15 cellular contexts compared by ENCODE assay signal in genomic region chr3:112093180-112093522, GRCh38. TPM values are rescaled to one million over a fixed set of nuclear protein-coding genes. Genes with fewer than 3 reads are reported as not detected.
DNase-seq lines count a peak whose midpoint lies in the region; ATAC-seq, FAIRE-seq and TF ChIP-seq lines count a peak whose summit lies in the region.
"Had no signal": no experiment of that assay in that cellular context is flagged by ENCODE, and none has a peak within 500 bp of the region (broad histone marks: within the 10 kb centered on the region; RNA-seq: fewer than 3 reads in every experiment).

No MANE protein-coding gene starts in this region.

- SMC1A ChIA-PET in GM12878 (lab: Charles Lee; ENCODE audit: uncharacterized antibody, unreplicated experiment) = interaction anchor here (1.7 kb wide), 1 partner anchor 45 kb away, joined by 4 read pairs; no protein-coding TSS in a partner anchor

- TF ChIP-seq POLR2A in GM12878 (IDR thresholded peaks at IDR 0.05; ENCODE audit: low read depth, low read length) = no peak

- FAIRE-seq in GM12878 (lab: Jason Lieb, UNC) = no peak

- no peaks in the 10 kb centered on the region for H4K20me1 ChIP-seq in GM12878 (ENCODE audit: control insufficient read depth, insufficient read depth)

- no peak for TF ChIP-seq CTCF in GM12878 (IDR thresholded peaks at IDR 0.05 in 2 of 3, conservative IDR thresholded peaks at IDR 0.05 in 1 of 3; ENCODE audit: control insufficient read depth in 2 of 3, extremely low read depth in 1 of 3, insufficient read depth in 1 of 3, low read depth in 3 of 3, low read length in 3 of 3)

- H3K9me3 Mint-ChIP-seq in activated naive CD4-positive, alpha-beta T cell treated with anti-CD3 and anti-CD28 coated beads, Interleukin-2, amount 50 U/mL, for 24 hours = no peaks in the 10 kb centered on the region
- no peaks in the 10 kb centered on the region for H3K9me3 Mint-ChIP-seq in activated naive CD4-positive, alpha-beta T cell treated with anti-CD3 and anti-CD28 coated beads for 36 hours
- H3K9me3 Mint-ChIP-seq: natural killer cell treated with Interleukin-12 subunit alpha and Interleukin-12 subunit beta and Interleukin-15 and Interleukin-18, amount 100 ng/mL, for 72 hours had no signal

- H3K27me3 ChIP-seq in GM12878 (replicated peaks in 1 of 2; ENCODE audit: control insufficient read depth in 2 of 2, insufficient read depth in 2 of 2, low read length in 1 of 2) = peaks cover 0 to 2% of the 10 kb centered on the region in 2 experiments; a peak in 1 of 4 replicates
- H3K27me3 ChIP-seq in thymus (ENCODE audit: control insufficient read depth, insufficient read depth) = no peaks in the 10 kb centered on the region

- H3K9ac ChIP-seq in GM12878 (ENCODE audit: control insufficient read depth, insufficient read depth, low read length) = no peak overlapping the region

- BruUV-seq in GM12878 (replicated peaks; lab: Mats Ljungman, UMichigan) = no TSS peak

- no peak for TF ChIP-seq RAD21 in GM12878 (IDR thresholded peaks at IDR 0.05; ENCODE audit: insufficient read depth, low read depth, low read length)

- peaks cover 11% of the 10 kb centered on the region for H3K4me1 ChIP-seq in GM12878 (ENCODE audit: control insufficient read depth, insufficient read depth, low read length)
- peaks cover 16% of the 10 kb centered on the region for H3K4me1 ChIP-seq in mesodermal cell (ENCODE audit: control insufficient read depth, insufficient read depth, low read length, poor library complexity, severe bottlenecking)
- H3K4me1 ChIP-seq in thymus (ENCODE audit: control insufficient read depth, insufficient read depth, low read length) = peaks cover 27% of the 10 kb centered on the region

- no peak for TF ChIP-seq EP300 in GM12878 (IDR thresholded peaks at IDR 0.05; ENCODE audit: borderline replicate concordance in 1 of 2, control insufficient read depth in 1 of 2, low read depth in 2 of 2, low read length in 2 of 2)

- H3K36me3 Mint-ChIP-seq in activated naive CD4-positive, alpha-beta T cell treated with anti-CD3 and anti-CD28 coated beads, Interleukin-2, amount 50 U/mL, for 24 hours = no peaks in the 10 kb centered on the region
- H3K36me3 Mint-ChIP-seq in activated naive CD4-positive, alpha-beta T cell treated with anti-CD3 and anti-CD28 coated beads for 36 hours (ENCODE audit: low read depth) = no peaks in the 10 kb centered on the region
- H3K36me3 Mint-ChIP-seq: natural killer cell treated with Interleukin-12 subunit alpha and Interleukin-12 subunit beta and Interleukin-15 and Interleukin-18, amount 100 ng/mL, for 72 hours had no signal

- CTCF ChIA-PET in activated naive CD4-positive, alpha-beta T cell treated with anti-CD3 and anti-CD28 coated beads for 36 hours (lab: Charles Lee) = no interaction called here
- CTCF ChIA-PET in GM12878 (lab: Yijun Ruan, JAX) = interaction anchor here (2.0 kb wide), 1 partner anchor 201 kb away, joined by 4 read pairs; the partner anchor contains the start of gene SLC9C1

- DNase-seq in activated naive CD4-positive, alpha-beta T cell treated with anti-CD3 and anti-CD28 coated beads for 36 hours = no peak
- DNase-seq in GM12878 (ENCODE audit: low read depth, low spot score) (no peak), NOMO-1 treated with dmso at 0.1 percent for 144 hours (lab: John Stamatoyannopoulos, UW; ENCODE audit: unreplicated experiment) (no peak)
- DNase-seq: activated CD4-positive, CD25-positive, alpha-beta regulatory T cell; anterior cingulate cortex; DMS 273 treated with DMSO at 0.1 percent for 48 hours; NCI-H187 had no signal

- no peaks in the 10 kb centered on the region for H3K27me3 Mint-ChIP-seq in activated naive CD4-positive, alpha-beta T cell treated with anti-CD3 and anti-CD28 coated beads, Interleukin-2, amount 50 U/mL, for 24 hours
- peaks cover 1% of the 10 kb centered on the region for H3K27me3 Mint-ChIP-seq in activated naive CD4-positive, alpha-beta T cell treated with anti-CD3 and anti-CD28 coated beads for 36 hours (ENCODE audit: low read depth)

- peak overlapping the region; percentile 26; the same call in 1 of the 2 replicates for H3K4me2 ChIP-seq in GM12878 (ENCODE audit: control insufficient read depth, insufficient read depth)

- H3K36me3 ChIP-seq in GM12878 (ENCODE audit: control insufficient read depth in 2 of 2, insufficient read depth in 2 of 2, low read length in 1 of 2) (no peaks in the 10 kb centered on the region), mesodermal cell (ENCODE audit: control insufficient read depth, insufficient read depth, low read length) (peaks cover 12% of the 10 kb centered on the region), thymus (ENCODE audit: control insufficient read depth, insufficient read depth) (no peaks in the 10 kb centered on the region)

- no peak overlapping the region for H3K4me3 ChIP-seq in GM12878
- no peak overlapping the region for H3K4me3 ChIP-seq in mesodermal cell (ENCODE audit: extremely low read depth, insufficient read depth, low read length, poor library complexity, severe bottlenecking)
- no peak overlapping the region for H3K4me3 ChIP-seq in thymus (ENCODE audit: low read length)
- H3K4me3 ChIP-seq: SK-N-MC had no signal

- H3K79me2 ChIP-seq in GM12878 (ENCODE audit: control insufficient read depth, insufficient read depth, low read length) = no peaks in the 10 kb centered on the region

- H2AFZ ChIP-seq in GM12878 (ENCODE audit: control insufficient read depth, low read depth, low read length) = peak overlapping the region; percentile 51

- H3K4me1 Mint-ChIP-seq in activated naive CD4-positive, alpha-beta T cell treated with anti-CD3 and anti-CD28 coated beads, Interleukin-2, amount 50 U/mL, for 24 hours = peaks cover 25% of the 10 kb centered on the region
- H3K4me1 Mint-ChIP-seq in activated naive CD4-positive, alpha-beta T cell treated with anti-CD3 and anti-CD28 coated beads for 36 hours (ENCODE audit: low read depth) = peaks cover 23% of the 10 kb centered on the region

- ATAC-seq in GM12878 (no peak), HG02884 (IDR thresholded peaks at IDR 0.05; ENCODE audit: unreplicated experiment) (no peak), HG02885 (IDR thresholded peaks at IDR 0.05; ENCODE audit: poor library complexity, unreplicated experiment) (no peak)
- ATAC-seq: natural killer cell treated with Interleukin-12 subunit alpha and Interleukin-12 subunit beta and Interleukin-15 and Interleukin-18, amount 100 ng/mL, for 72 hours had no signal

- in situ Hi-C loops in GM12878 (cut with MboI) = no loop called here

- H3K27ac ChIP-seq in GM12878 (ENCODE audit: control insufficient read depth, insufficient read depth) = no peak overlapping the region
- peak overlapping the region; percentile 54 for H3K27ac ChIP-seq in mesodermal cell (ENCODE audit: low read depth, low read length, severe bottlenecking)
- H3K27ac ChIP-seq in thymus (ENCODE audit: low read depth) = peak overlapping the region; percentile 53
- H3K27ac ChIP-seq: SK-N-MC had no signal

- peak overlapping the region; percentile 1 for H3K27ac Mint-ChIP-seq in activated naive CD4-positive, alpha-beta T cell treated with anti-CD3 and anti-CD28 coated beads, Interleukin-2, amount 50 U/mL, for 24 hours
- no peak overlapping the region for H3K27ac Mint-ChIP-seq in activated naive CD4-positive, alpha-beta T cell treated with anti-CD3 and anti-CD28 coated beads for 36 hours
- H3K27ac Mint-ChIP-seq: natural killer cell treated with Interleukin-12 subunit alpha and Interleukin-12 subunit beta and Interleukin-15 and Interleukin-18, amount 100 ng/mL, for 72 hours had no signal

- no peak overlapping the region for H3K4me3 Mint-ChIP-seq in activated naive CD4-positive, alpha-beta T cell treated with anti-CD3 and anti-CD28 coated beads, Interleukin-2, amount 50 U/mL, for 24 hours
- no peak overlapping the region for H3K4me3 Mint-ChIP-seq in activated naive CD4-positive, alpha-beta T cell treated with anti-CD3 and anti-CD28 coated beads for 36 hours
- H3K4me3 Mint-ChIP-seq: natural killer cell treated with Interleukin-12 subunit alpha and Interleukin-12 subunit beta and Interleukin-15 and Interleukin-18, amount 100 ng/mL, for 72 hours had no signal

- RAD21 ChIA-PET in GM12878 (lab: Charles Lee; ENCODE audit: unreplicated experiment) = interaction anchor here (1.2 to 1.3 kb wide), 2 partner anchors 18 to 80 kb away, joined by 3 to 4 read pairs; no protein-coding TSS in a partner anchor

- POLR2A ChIA-PET in GM12878 (lab: Charles Lee) = no interaction called here

- intact Hi-C loops in activated naive CD4-positive, alpha-beta T cell treated with anti-CD3 and anti-CD28 coated beads for 36 hours (cut with micrococcal nuclease) = no loop called here
- intact Hi-C loops in GM12878 (cut with micrococcal nuclease; ENCODE audit: unreplicated experiment) = no loop called here

- no peaks in the 10 kb centered on the region for H3K9me3 ChIP-seq in GM12878 (replicated peaks; ENCODE audit: control insufficient read depth, insufficient read depth, low read length)
- no peaks in the 10 kb centered on the region for H3K9me3 ChIP-seq in mesodermal cell (ENCODE audit: control insufficient read depth, low read length)
- no peaks in the 10 kb centered on the region for H3K9me3 ChIP-seq in thymus (ENCODE audit: control insufficient read depth)

RNA-seq across cellular contexts. Expression of gene C3orf52, which starts 7.0 kb away (rescaled TPM):
- total RNA-seq in activated naive CD4-positive, alpha-beta T cell treated with anti-CD3 and anti-CD28 coated beads for 36 hours = 1 to 10 TPM; 3.1 to 3.8 TPM
- total RNA-seq in GM12878 (2013; cell fraction: nucleolus; rRNA removed) = 52.9 TPM in 2 replicates
- total RNA-seq in GM12878 (2014; rRNA removed) (0.45 and 0.71 TPM in 2 replicates), GM12878 (2014; rRNA removed; fragmentation: Illumina TruSeq; extraction: Trizol) (0.54 and 0.55 TPM in 2 replicates), GM12878 (2021) (0.15 and 0.19 TPM in 2 replicates)
- polyA plus RNA-seq in GM12878 (2011; ENCODE audit: low read depth) = 2.1 TPM
- polyA plus RNA-seq in GM12878 (2011; rRNA removed) (1.9 and 2.3 TPM in 2 replicates), GM12878 (2014; fragmentation: Illumina TruSeq; extraction: Trizol) (0.21 and 0.29 TPM in 2 replicates), GM12878 (2014; fragmentation: Nextera tagmentation; extraction: Ambion mirVana) (1 to 10 TPM in 1 of 2 experiments, under 1 TPM in 1; 0.93 to 1.1 TPM), GM12878 (2014; rRNA removed) (0.24 and 0.53 TPM in 2 replicates), GM12878 (2016; fragmentation: Nextera tagmentation; extraction: Ambion mirVana) (1 to 10 TPM; 1.8 TPM), thymus (5.8 TPM)
- 0.80 and 1.2 TPM in 2 replicates for polyA plus RNA-seq in GM12878 (2011; cell fraction: cytosol; rRNA removed)
- polyA plus RNA-seq in GM12878 (2011; cell fraction: nucleus; rRNA removed) = 2.3 and 4.2 TPM in 2 replicates
- 2.4 and 4.8 TPM in 2 replicates for polyA plus RNA-seq in GM12878 (2012)
- 4.0 and 7.6 TPM in 2 replicates for polyA minus RNA-seq in GM12878 (2011; rRNA and poly(A)+ RNA removed)
- polyA minus RNA-seq in GM12878 (2011; cell fraction: cytosol; rRNA and poly(A)+ RNA removed) = 0.67 and 0.94 TPM in 2 replicates
- 9.3 and 9.6 TPM in 2 replicates for polyA minus RNA-seq in GM12878 (2011; cell fraction: nucleus; rRNA and poly(A)+ RNA removed)
- polyA plus RNA-seq in mesodermal cell (2013, experiment 1 of 2) = 6.0 TPM
- 6.0 TPM for polyA plus RNA-seq in mesodermal cell (2013, experiment 2 of 2)

RNA-seq across cellular contexts. Expression of gene GCSAM, which starts 39.9 kb away (rescaled TPM):
- total RNA-seq in activated naive CD4-positive, alpha-beta T cell treated with anti-CD3 and anti-CD28 coated beads for 36 hours = 10 to 100 TPM; 14.5 to 14.6 TPM
- total RNA-seq in GM12878 (2013; cell fraction: nucleolus; rRNA removed) = 169 and 182 TPM in 2 replicates
- 88.3 and 106 TPM in 2 replicates for total RNA-seq in GM12878 (2014; rRNA removed)
- total RNA-seq in GM12878 (2014; rRNA removed; fragmentation: Illumina TruSeq; extraction: Trizol) = 101 and 110 TPM in 2 replicates
- total RNA-seq in GM12878 (2021) = 81.5 and 100 TPM in 2 replicates
- 153 TPM for polyA plus RNA-seq in GM12878 (2011; ENCODE audit: low read depth)
- 407 and 443 TPM in 2 replicates for polyA plus RNA-seq in GM12878 (2011; rRNA removed)
- 232 and 305 TPM in 2 replicates for polyA plus RNA-seq in GM12878 (2011; cell fraction: cytosol; rRNA removed)
- 125 and 223 TPM in 2 replicates for polyA plus RNA-seq in GM12878 (2011; cell fraction: nucleus; rRNA removed)
- polyA plus RNA-seq in GM12878 (2012) = 108 and 227 TPM in 2 replicates
- polyA plus RNA-seq in GM12878 (2014; fragmentation: Illumina TruSeq; extraction: Trizol) = 204 and 282 TPM in 2 replicates
- polyA plus RNA-seq in GM12878 (2014; fragmentation: Nextera tagmentation; extraction: Ambion mirVana) = 100 to 1,000 TPM; 127 to 168 TPM
- polyA plus RNA-seq in GM12878 (2014; rRNA removed) = 99.5 and 114 TPM in 2 replicates
- 10 to 100 TPM; 85.4 to 89.0 TPM for polyA plus RNA-seq in GM12878 (2016; fragmentation: Nextera tagmentation; extraction: Ambion mirVana)
- 212 and 219 TPM in 2 replicates for polyA minus RNA-seq in GM12878 (2011; rRNA and poly(A)+ RNA removed)
- 54.7 and 59.2 TPM in 2 replicates for polyA minus RNA-seq in GM12878 (2011; cell fraction: cytosol; rRNA and poly(A)+ RNA removed)
- 48.6 and 51.3 TPM in 2 replicates for polyA minus RNA-seq in GM12878 (2011; cell fraction: nucleus; rRNA and poly(A)+ RNA removed)
- not detected for polyA plus RNA-seq in mesodermal cell (2013, experiment 1 of 2)
- polyA plus RNA-seq in mesodermal cell (2013, experiment 2 of 2) = not detected
- polyA plus RNA-seq in thymus = 18.0 TPM

RNA-seq across cellular contexts. Expression of gene TMPRSS7, which starts 58.6 kb away (rescaled TPM):
- not detected for total RNA-seq in activated naive CD4-positive, alpha-beta T cell treated with anti-CD3 and anti-CD28 coated beads for 36 hours
- not detected in 2 replicates for total RNA-seq in GM12878 (2013; cell fraction: nucleolus; rRNA removed)
- total RNA-seq in GM12878 (2014; rRNA removed) (not detected in 2 replicates), GM12878 (2014; rRNA removed; fragmentation: Illumina TruSeq; extraction: Trizol) (not detected in 2 replicates), GM12878 (2021) (not detected in 2 replicates)
- polyA plus RNA-seq in GM12878 (2011; ENCODE audit: low read depth) = not detected
- polyA plus RNA-seq in GM12878 (2011; rRNA removed) (not detected in 2 replicates), GM12878 (2014; fragmentation: Illumina TruSeq; extraction: Trizol) (not detected in 2 replicates), GM12878 (2014; fragmentation: Nextera tagmentation; extraction: Ambion mirVana) (under 1 TPM in 1 of 2 experiments, not detected in 1; 0.03 TPM), GM12878 (2014; rRNA removed) (not detected in 2 replicates), GM12878 (2016; fragmentation: Nextera tagmentation; extraction: Ambion mirVana) (not detected), thymus (0.05 TPM)
- not detected in 2 replicates for polyA plus RNA-seq in GM12878 (2011; cell fraction: cytosol; rRNA removed)
- polyA plus RNA-seq in GM12878 (2011; cell fraction: nucleus; rRNA removed) = 0.04 TPM in 1 of 2 replicates, not detected in the other
- polyA plus RNA-seq in GM12878 (2012) = not detected in 2 replicates
- polyA minus RNA-seq in GM12878 (2011; rRNA and poly(A)+ RNA removed) = not detected in 2 replicates
- polyA minus RNA-seq in GM12878 (2011; cell fraction: cytosol; rRNA and poly(A)+ RNA removed) = not detected in 2 replicates
- not detected in 2 replicates for polyA minus RNA-seq in GM12878 (2011; cell fraction: nucleus; rRNA and poly(A)+ RNA removed)
- polyA plus RNA-seq in mesodermal cell (2013, experiment 1 of 2) = not detected
- not detected for polyA plus RNA-seq in mesodermal cell (2013, experiment 2 of 2)
- total RNA-seq: natural killer cell treated with Interleukin-12 subunit alpha and Interleukin-12 subunit beta and Interleukin-15 and Interleukin-18, amount 100 ng/mL, for 72 hours; urinary bladder had no signal
- polyA plus RNA-seq: urinary bladder had no signal

Comparison
In these comparisons a context has a peak if more than half of its experiments do, and no peak if none do; other contexts are left out.
1. RNA of gene GCSAM, which starts 39.9 kb away (total RNA-seq): 81.5 to 182 TPM in GM12878; 14.5 to 14.6 TPM in activated naive CD4-positive, alpha-beta T cell treated with anti-CD3 and anti-CD28 coated beads for 36 hours; every median in the first group is over 4 times any median in the second.